Comparison of ENCODE assay signal across 9 cellular contexts in genomic region chr7:90597527-90597871, GRCh38. TPM values are rescaled to one million over a fixed set of nuclear protein-coding genes. Genes with fewer than 3 reads are reported as not detected.
DNase-seq lines count a peak whose midpoint lies in the region; ATAC-seq and TF ChIP-seq lines count a peak whose summit lies in the region.
"Had no signal": no experiment of that assay in that cellular context is flagged by ENCODE, and none has a peak within 500 bp of the region (broad histone marks: within the 10 kb centered on the region; RNA-seq: fewer than 3 reads in every experiment).

No MANE protein-coding gene starts in this region.

- H3K36me3 ChIP-seq in MG63 (no peaks in the 10 kb centered on the region), endocrine pancreas (ENCODE audit: control insufficient read depth, insufficient read depth, low read length) (no peaks in the 10 kb centered on the region)

- H3K4me3 ChIP-seq in AG10803 (ENCODE audit: low read length) (peak overlapping the region; percentile 69), MG63 (peak overlapping the region; percentile 68), endocrine pancreas (ENCODE audit: control insufficient read depth, insufficient read depth, low read length) (peak overlapping the region; percentile 87)

- no peak overlapping the region for H3K9ac ChIP-seq in endocrine pancreas (ENCODE audit: control insufficient read depth, insufficient read depth, low read length)

- H3K27me3 ChIP-seq in MG63 (no peaks in the 10 kb centered on the region), endocrine pancreas (ENCODE audit: control insufficient read depth, insufficient read depth, low read length) (no peaks in the 10 kb centered on the region)

- no peaks in the 10 kb centered on the region for H3K9me3 ChIP-seq in MG63
- no peaks in the 10 kb centered on the region for H3K9me3 ChIP-seq in endocrine pancreas (ENCODE audit: control insufficient read depth, low read length)

- H3K27ac Mint-ChIP-seq in neural crest cell (ENCODE audit: unreplicated experiment) = no peak overlapping the region

- H3K27me3 Mint-ChIP-seq in neural crest cell (ENCODE audit: low read depth) = no peaks in the 10 kb centered on the region

- no peak for DNase-seq in AG10803 (ENCODE audit: low read depth)
- DNase-seq in MG63 = no peak
- DNase-seq in neural crest cell (ENCODE audit: low read depth, low spot score) = no peak
- no peak for DNase-seq in germinal center (ENCODE audit: low spot score)
- DNase-seq in effector CD8-positive, alpha-beta T cell (lab: John Stamatoyannopoulos, UW) = no peak
- DNase-seq in activated gamma-delta T cell treated with Interleukin-2 at 50 U/mL for 16 hours = no peak
- DNase-seq: effector CD4-positive, alpha-beta T cell had no signal

- H3K4me3 Mint-ChIP-seq in neural crest cell = peak overlapping the region; percentile 91

- ATAC-seq in GM21423 (IDR thresholded peaks at IDR 0.05; ENCODE audit: unreplicated experiment) = no peak

- peaks cover 37% of the 10 kb centered on the region for H3K4me1 Mint-ChIP-seq in neural crest cell

- H3K4me1 ChIP-seq in endocrine pancreas (ENCODE audit: control insufficient read depth, insufficient read depth, low read length) = peaks cover 7% of the 10 kb centered on the region

- no peaks in the 10 kb centered on the region for H3K9me3 Mint-ChIP-seq in neural crest cell

- no peaks in the 10 kb centered on the region for H3K36me3 Mint-ChIP-seq in neural crest cell (ENCODE audit: low read depth)

- no peak for TF ChIP-seq CTCF in AG10803 (conservative IDR thresholded peaks at IDR 0.05; ENCODE audit: low read length)
- no peak for TF ChIP-seq CTCF in neural crest cell (conservative IDR thresholded peaks at IDR 0.05)

RNA-seq across cellular contexts. Expression of gene CDK14, which starts 1.4 kb away (rescaled TPM):
- total RNA-seq in MG63 (2014; rRNA removed; shearing (Covaris generic); ENCODE audit: low replicate concordance) = 7.5 and 13.2 TPM in 2 replicates
- total RNA-seq in neural crest cell = 42.2 and 49.6 TPM in 2 replicates
